Comparison of ENCODE assay signal across 1 cellular context in the genomic region with DNA sequence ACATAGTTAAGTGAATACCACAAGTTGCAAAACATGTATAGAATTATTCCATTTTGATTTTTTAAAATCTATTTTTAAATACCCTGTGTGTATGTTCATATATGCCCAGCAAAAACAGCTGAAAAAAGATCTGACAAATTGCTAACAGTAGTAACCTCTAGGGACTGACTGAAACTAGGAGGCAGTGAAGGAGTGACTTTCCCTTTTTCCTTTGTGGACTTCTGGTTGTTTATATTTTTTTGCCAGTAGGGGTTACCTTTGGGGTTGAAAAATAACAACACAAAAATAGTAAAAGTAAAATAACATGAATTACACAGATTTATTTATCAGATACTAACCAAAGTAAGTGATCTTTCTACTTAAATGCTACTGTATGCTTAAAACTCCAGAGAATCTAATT.
TF ChIP-seq lines count a peak whose summit lies in the region.

No MANE protein-coding gene starts in this region.

TF ChIP-seq in K562, 482 proteins besides CTCF, POLR2A, EP300 and RAD21 (continued from another document):
- TF ChIP-seq, protein P1, sequence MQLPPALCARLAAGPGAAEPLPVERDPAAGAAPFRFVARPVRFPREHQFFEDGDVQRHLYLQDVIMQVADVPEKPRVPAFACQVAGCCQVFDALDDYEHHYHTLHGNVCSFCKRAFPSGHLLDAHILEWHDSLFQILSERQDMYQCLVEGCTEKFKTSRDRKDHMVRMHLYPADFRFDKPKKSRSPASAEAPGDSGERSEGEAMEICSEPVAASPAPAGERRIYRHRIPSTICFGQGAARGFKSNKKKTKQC (CRISPR knock-in tag; IDR thresholded peaks at IDR 0.05), result no peak
- TF ChIP-seq, protein P2, sequence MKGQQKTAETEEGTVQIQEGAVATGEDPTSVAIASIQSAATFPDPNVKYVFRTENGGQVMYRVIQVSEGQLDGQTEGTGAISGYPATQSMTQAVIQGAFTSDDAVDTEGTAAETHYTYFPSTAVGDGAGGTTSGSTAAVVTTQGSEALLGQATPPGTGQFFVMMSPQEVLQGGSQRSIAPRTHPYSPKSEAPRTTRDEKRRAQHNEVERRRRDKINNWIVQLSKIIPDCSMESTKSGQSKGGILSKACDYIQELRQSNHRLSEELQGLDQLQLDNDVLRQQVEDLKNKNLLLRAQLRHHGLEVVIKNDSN (CRISPR knock-in tag; IDR thresholded peaks at IDR 0.05), result no peak
- TF ChIP-seq KHSRP (IDR thresholded peaks at IDR 0.05), result no peak
